ENCODE assay signal across 6 cellular contexts in the genomic region with DNA sequence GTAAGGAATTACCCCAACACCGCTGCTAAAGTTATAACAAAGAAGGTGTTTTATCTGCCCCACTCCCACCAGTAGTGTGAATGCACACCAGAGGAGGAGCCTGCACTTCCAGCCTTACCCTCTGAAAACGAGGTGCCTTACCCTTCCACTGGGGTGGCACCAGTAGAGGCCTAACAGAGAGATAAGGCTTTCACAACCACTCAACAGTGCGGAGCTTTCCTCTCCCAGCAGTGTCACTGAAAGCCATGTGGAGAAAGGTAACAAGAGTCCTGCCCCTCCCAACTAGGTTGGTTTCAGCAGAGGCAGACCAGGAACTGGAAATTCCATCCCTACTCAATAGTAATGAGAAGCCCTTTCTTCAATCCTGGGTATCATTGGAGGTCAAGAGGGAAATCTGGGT.
"Had no signal": no experiment of that assay in that cellular context is flagged by ENCODE, and none has a peak within 500 bp of the region (broad histone marks: within the 10 kb centered on the region; RNA-seq: fewer than 3 reads in every experiment).

No MANE protein-coding gene starts in this region.

- H3K4me3 Mint-ChIP-seq: H9 had no signal

- ATAC-seq: K562 had no signal

- H2AFZ ChIP-seq: GM23248 had no signal

- H3K27ac Mint-ChIP-seq: H9 had no signal

- DNase-seq: GM23248, H9, HCEC 1CT, IMR-90, KG1 had no signal

- H3K9ac ChIP-seq: GM23248 had no signal

- H3K4me3 ChIP-seq: GM23248, K562 had no signal

- H3K27ac ChIP-seq: GM23248 had no signal
